7 cellular contexts compared by ENCODE assay signal in the genomic region with DNA sequence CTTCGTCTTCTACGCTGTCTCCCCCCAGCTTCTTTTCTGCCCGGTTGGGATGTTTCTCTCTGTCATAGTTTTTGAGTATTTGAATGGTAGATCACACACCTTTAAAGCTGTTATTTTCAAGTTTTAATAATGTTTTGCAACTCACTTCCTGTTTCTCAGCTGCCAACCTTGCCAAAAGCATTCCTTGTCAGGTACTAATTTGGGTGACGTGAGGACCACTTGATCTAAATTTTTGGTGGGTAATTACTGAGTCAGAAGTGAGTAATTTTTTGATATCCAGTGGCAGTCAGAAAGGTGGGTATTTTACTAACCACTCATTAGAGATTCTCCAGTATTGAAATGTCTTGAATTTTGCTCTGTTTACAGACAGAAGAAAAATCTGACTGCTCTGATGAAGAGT.
"Had no signal": no experiment of that assay in that cellular context is flagged by ENCODE, and none has a peak within 500 bp of the region (broad histone marks: within the 10 kb centered on the region; RNA-seq: fewer than 3 reads in every experiment).

No MANE protein-coding gene starts in this region.

- H2AFZ ChIP-seq: GM23338 had no signal

- ATAC-seq: GM23338 had no signal

- H3K4me3 ChIP-seq: GM23338 had no signal

- DNase-seq: H9, HCEC 1CT, KBM-7 had no signal

- FAIRE-seq: H1, H54, HTR-8/SVneo had no signal

- H3K4me2 ChIP-seq: GM23338 had no signal
